ENCODE assay signal across 8 cellular contexts in the genomic region with DNA sequence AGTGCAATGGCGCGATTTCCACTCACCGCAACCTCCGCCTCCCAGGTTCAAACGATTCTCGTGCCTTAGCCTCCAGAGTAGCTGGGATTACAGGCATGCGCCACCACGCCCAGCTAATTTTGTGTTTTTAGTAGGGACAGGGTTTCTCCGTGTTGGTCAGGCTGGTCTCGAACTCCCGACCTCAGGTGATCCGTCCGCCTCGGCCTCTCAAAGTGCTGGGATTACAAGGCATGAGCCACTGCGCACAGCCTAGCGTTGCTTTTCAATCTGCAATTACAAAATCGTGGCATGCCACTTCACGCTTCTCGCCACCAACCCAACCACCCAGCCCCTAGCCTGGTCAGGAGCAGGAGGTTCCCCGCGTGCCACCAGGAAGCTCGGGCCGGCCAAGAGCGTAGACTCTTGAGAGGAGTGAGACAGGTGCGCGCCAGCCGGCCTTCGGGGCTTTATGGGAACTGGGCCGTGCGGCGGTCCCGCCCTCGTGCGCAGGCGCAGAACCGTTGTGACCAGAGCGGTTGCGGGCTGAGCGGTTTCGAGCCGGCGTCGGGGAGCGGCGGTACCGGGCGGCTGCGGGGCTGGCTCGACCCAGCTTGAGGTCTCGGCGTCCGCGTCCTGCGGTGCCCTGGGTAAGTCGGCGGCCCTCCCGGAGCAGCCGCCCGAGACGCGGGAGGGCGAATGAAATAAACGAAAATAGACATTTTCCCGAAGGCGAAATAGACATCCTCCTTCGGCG. TPM values are rescaled to one million over a fixed set of nuclear protein-coding genes. Genes with fewer than 3 reads are reported as not detected.
DNase-seq lines count a peak whose midpoint lies in the region; ATAC-seq and TF ChIP-seq lines count a peak whose summit lies in the region.

ASRGL1 (plus strand) TSS at position 500 of the 733 bp plus-strand sequence. CDS start 530 bp downstream, outside the sequence.

- H3K27me3 ChIP-seq in CD8-positive, alpha-beta T cell (ENCODE audit: insufficient read depth, low read length) = no peaks in the 10 kb centered on the region
- H3K27me3 ChIP-seq in HAP-1 (ENCODE audit: low read depth) = no peaks in the 10 kb centered on the region

- H3K27ac Mint-ChIP-seq in CD8-positive, alpha-beta T cell = peak within 1 kb of the TSS; percentile 57

- H3K27me3 Mint-ChIP-seq in CD8-positive, alpha-beta T cell (ENCODE audit: low read depth) = peaks cover 3% of the 10 kb centered on the region

- no peak within 1 kb of the TSS for H3K27ac ChIP-seq in CD8-positive, alpha-beta T cell (ENCODE audit: low read depth, low read length)

- no peaks in the 10 kb centered on the region for H3K9me3 Mint-ChIP-seq in CD8-positive, alpha-beta T cell

- ATAC-seq in CD8-positive, alpha-beta T cell = peak; percentile 86

- H3K4me1 ChIP-seq in CD8-positive, alpha-beta T cell (ENCODE audit: insufficient read depth, low read length) = peaks cover 5% of the 10 kb centered on the region
- H3K4me1 ChIP-seq in HAP-1 = peaks cover 25% of the 10 kb centered on the region

- H3K4me3 ChIP-seq in CD8-positive, alpha-beta T cell (ENCODE audit: low read depth, low read length) = peak within 1 kb of the TSS; percentile 65
- H3K4me3 ChIP-seq in HAP-1 (peak within 1 kb of the TSS; percentile 66), choroid plexus epithelial cell (ENCODE audit: low read depth, low read length) (peak within 1 kb of the TSS; percentile 66)

- intact Hi-C loops in CD8-positive, alpha-beta T cell (cut with DNase I, micrococcal nuclease) = no loop called here

- H3K36me3 Mint-ChIP-seq in CD8-positive, alpha-beta T cell = no peaks in the 10 kb centered on the region

- DNase-seq in CD8-positive, alpha-beta T cell = peak; percentile 51 to 84 (median 72)
- peak; percentile 74 to 92 for DNase-seq in HAP-1 (ENCODE audit: low spot score in 2 of 2)
- peak; percentile 87 for DNase-seq in NCI-H2196 treated with DMSO at 0.1 percent for 48 hours (lab: John Stamatoyannopoulos, UW; ENCODE audit: unreplicated experiment)
- DNase-seq in activated CD4-positive, alpha-beta T cell treated with anti-CD3 and anti-CD28 coated beads for 24 hours (ENCODE audit: low read depth in 2 of 2) = peak; percentile 54 to 69
- DNase-seq in choroid plexus epithelial cell (ENCODE audit: low read depth) = peak; percentile 48
- peak; percentile 27 for DNase-seq in kidney glomerular epithelial cell (lab: John Stamatoyannopoulos, UW)
- DNase-seq in stimulated activated CD4-positive, alpha-beta T cell treated with anti-CD3 and anti-CD28 coated beads, Interleukin-15, amount 100 ng/mL, for 24 hours = peak; percentile 87
- no peak for DNase-seq in AML-193 (lab: John Stamatoyannopoulos, UW)

- in situ Hi-C loops in HAP-1 (cut with MboI; ENCODE audit: low sequenced_read_pairs) = no loop called here

- no peaks in the 10 kb centered on the region for H3K9me3 ChIP-seq in CD8-positive, alpha-beta T cell (ENCODE audit: low read length)
- no peaks in the 10 kb centered on the region for H3K9me3 ChIP-seq in HAP-1

- POLR2A ChIA-PET in CD8-positive, alpha-beta T cell (lab: Charles Lee) = no interaction called here

- H3K4me3 Mint-ChIP-seq in CD8-positive, alpha-beta T cell = peak within 1 kb of the TSS; percentile 89

- H3K36me3 ChIP-seq in CD8-positive, alpha-beta T cell (ENCODE audit: insufficient read depth, low read length) = no peaks in the 10 kb centered on the region
- no peaks in the 10 kb centered on the region; the same call in 1 of the 2 replicates for H3K36me3 ChIP-seq in HAP-1 (replicated peaks)

- no peak for TF ChIP-seq CTCF in CD8-positive, alpha-beta T cell (IDR thresholded peaks at IDR 0.05)
- no peak for TF ChIP-seq CTCF in choroid plexus epithelial cell (conservative IDR thresholded peaks at IDR 0.05; ENCODE audit: low read depth, low read length)

- CTCF ChIA-PET in CD8-positive, alpha-beta T cell (lab: Charles Lee) = interaction anchor here (1.5 kb wide), 1 partner anchor 38 kb away, joined by 3 read pairs; no protein-coding TSS in a partner anchor

- peaks cover 17% of the 10 kb centered on the region for H3K4me1 Mint-ChIP-seq in CD8-positive, alpha-beta T cell (ENCODE audit: low read depth)

RNA-seq across cellular contexts. Expression of gene ASRGL1, which starts in this region (rescaled TPM):
- total RNA-seq in CD8-positive, alpha-beta T cell = 1 to 10 TPM; 1.0 to 1.2 TPM

Comparison
In these comparisons a context has a peak if more than half of its experiments do, and no peak if none do; other contexts are left out.
1. DNase-seq: peak in CD8-positive, alpha-beta T cell (7 of 7), HAP-1 (2 of 2), NCI-H2196 treated with DMSO at 0.1 percent for 48 hours (single experiment), activated CD4-positive, alpha-beta T cell treated with anti-CD3 and anti-CD28 coated beads for 24 hours (2 of 2), choroid plexus epithelial cell (single experiment), kidney glomerular epithelial cell (single experiment) and stimulated activated CD4-positive, alpha-beta T cell treated with anti-CD3 and anti-CD28 coated beads, Interleukin-15, amount 100 ng/mL, for 24 hours (single experiment); none in AML-193 (0 of 2).
2. Peak in every context shown above with its lines, with median percentiles within 50 percentile points of each other: H3K4me3 ChIP-seq.